In the genomic region with DNA sequence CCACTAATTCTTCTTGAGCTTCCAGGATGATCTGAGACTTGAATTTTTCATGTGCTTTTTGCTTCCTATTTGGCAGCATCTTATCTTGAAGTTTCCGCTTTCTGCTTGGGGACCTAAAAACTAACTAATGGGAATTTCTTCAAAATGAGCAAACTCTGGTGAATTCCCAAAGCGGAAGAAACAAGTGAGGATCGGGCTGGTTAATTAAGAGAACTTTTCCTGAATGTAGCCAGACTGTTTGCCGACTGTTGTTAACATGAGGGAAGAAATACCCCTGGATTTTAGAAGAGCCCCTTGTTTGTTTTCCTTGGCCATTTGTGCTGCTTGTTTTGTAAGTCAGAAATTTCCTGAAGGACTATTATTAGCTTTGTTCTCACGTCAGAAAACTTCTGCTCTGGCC, we compare ENCODE assay signal across 18 cellular contexts. TPM values are rescaled to one million over a fixed set of nuclear protein-coding genes. Genes with fewer than 3 reads are reported as not detected.
A peak's percentile ranks its signal among the peaks of the same experiment; 100 is the strongest.
DNase-seq lines count a peak whose midpoint lies in the region; ATAC-seq, FAIRE-seq and TF ChIP-seq lines count a peak whose summit lies in the region.
"Had no signal": no experiment of that assay in that cellular context is flagged by ENCODE, and none has a peak within 500 bp of the region (broad histone marks: within the 10 kb centered on the region; RNA-seq: fewer than 3 reads in every experiment).

No MANE protein-coding gene starts in this region.

- H3K9ac ChIP-seq in liver (ENCODE audit: low read depth in 1 of 2, low read length in 2 of 2), result no peak overlapping the region
- H3K9ac ChIP-seq in HepG2 (ENCODE audit: insufficient read depth, low read depth, low read length), result no peak overlapping the region

- TF ChIP-seq RAD21 in liver (IDR thresholded peaks at IDR 0.05) (no peak), HepG2 (CRISPR knock-in tag; IDR thresholded peaks at IDR 0.05) (no peak)

- H3K4me1 ChIP-seq in liver (ENCODE audit: control insufficient read depth in 4 of 4, insufficient read depth in 4 of 4, low read length in 3 of 4) (peaks cover 4 to 12% (median 7%) of the 10 kb centered on the region in 4 donors), HepG2 (ENCODE audit: insufficient read depth, low read length) (peaks cover 10% of the 10 kb centered on the region), mesodermal cell (ENCODE audit: control insufficient read depth, insufficient read depth, low read length, poor library complexity, severe bottlenecking) (peaks cover 7% of the 10 kb centered on the region)
- H3K4me1 ChIP-seq: A549 had no signal

- TF ChIP-seq CTCF in liver (IDR thresholded peaks at IDR 0.05; ENCODE audit: low read depth, low read length, missing input control) (no peak), HepG2 (CRISPR knock-in tag; IDR thresholded peaks at IDR 0.05) (no peak), fibroblast of pulmonary artery (IDR thresholded peaks at IDR 0.05; ENCODE audit: low read length, missing control alignments) (no peak)

- H3K4me3 ChIP-seq in liver (ENCODE audit: low read depth in 1 of 3, low read length in 3 of 3) (no peak overlapping the region), HepG2 (replicated peaks in 1 of 3; ENCODE audit: insufficient read depth in 1 of 3, low read depth in 2 of 3, low read length in 3 of 3) (no peak overlapping the region), fibroblast of pulmonary artery (replicated peaks; ENCODE audit: low read depth, low read length) (peak overlapping the region; percentile 17), mesodermal cell (ENCODE audit: extremely low read depth, insufficient read depth, low read length, poor library complexity, severe bottlenecking) (no peak overlapping the region)
- H3K4me3 ChIP-seq: A549 had no signal

- H3K36me3 ChIP-seq in liver (ENCODE audit: control insufficient read depth in 4 of 4, insufficient read depth in 3 of 4, low read depth in 1 of 4, low read length in 3 of 4) (no peaks in the 10 kb centered on the region), HepG2 (replicated peaks in 1 of 2; ENCODE audit: control insufficient read depth in 1 of 2, insufficient read depth in 2 of 2, low read length in 2 of 2) (no peaks in the 10 kb centered on the region), mesodermal cell (ENCODE audit: control insufficient read depth, insufficient read depth, low read length) (no peaks in the 10 kb centered on the region)

- no peak for ATAC-seq in HepG2
- no peak for ATAC-seq in HG02870 (IDR thresholded peaks at IDR 0.05; ENCODE audit: unreplicated experiment)
- no peak for ATAC-seq in HG02623 (IDR thresholded peaks at IDR 0.05; ENCODE audit: unreplicated experiment)
- ATAC-seq: A549, PC-3 had no signal

- TF ChIP-seq EP300 in HepG2 (IDR thresholded peaks at IDR 0.05; ENCODE audit: low read depth in 2 of 2, low read length in 2 of 2), result no peak
- TF ChIP-seq EP300 in HepG2 (CRISPR knock-in tag; IDR thresholded peaks at IDR 0.05; ENCODE audit: borderline replicate concordance), result no peak

- H3K27ac ChIP-seq in liver (ENCODE audit: low read depth in 1 of 2, low read length in 2 of 2), result peak overlapping the region in 1 of 2 donors; percentile 12
- H3K27ac ChIP-seq in HepG2 (ENCODE audit: extremely low read length, insufficient read depth, low read length), result no peak overlapping the region
- H3K27ac ChIP-seq in mesodermal cell (ENCODE audit: low read depth, low read length, severe bottlenecking), result peak overlapping the region; percentile 32
- H3K27ac ChIP-seq: A549 had no signal

- H3K27me3 ChIP-seq in liver (ENCODE audit: control insufficient read depth in 4 of 4, insufficient read depth in 4 of 4, low read length in 3 of 4) (no peaks in the 10 kb centered on the region), HepG2 (ENCODE audit: control insufficient read depth in 1 of 2, insufficient read depth in 2 of 2, low read length in 2 of 2) (peaks cover 2 to 5% of the 10 kb centered on the region in 2 experiments; a peak in 1 of 5 replicates)

- FAIRE-seq in HepG2 (lab: Jason Lieb, UNC), result no peak
- FAIRE-seq: A549, H54 had no signal

- TF ChIP-seq POLR2A in HepG2 (IDR thresholded peaks at IDR 0.05; ENCODE audit: insufficient read depth in 1 of 2, low read depth in 2 of 2, low read length in 2 of 2), result no peak

- no peaks in the 10 kb centered on the region for H3K79me2 ChIP-seq in HepG2 (ENCODE audit: insufficient read depth, low read length)

- WGBS in liver, result 74% methylated on average over 5 of the region's 5 CpGs
- WGBS in HepG2 (ENCODE audit: low lambda C conversion rate), result 42% methylated on average over 5 of the region's 5 CpGs
- WGBS in mesodermal cell (ENCODE audit: insufficient coverage in 2 of 2), 2 experiments, result 87 to 92% methylated on average over 4 of the region's 5 CpGs

- no peak overlapping the region for H3K4me2 ChIP-seq in HepG2 (ENCODE audit: low read depth, low read length)
- H3K4me2 ChIP-seq: A549 had no signal

- CTCF ChIA-PET in HepG2 (lab: Yijun Ruan, JAX; ENCODE audit: low intra/inter-chr PET ratio, low total read pairs), result no interaction called here

- H3K9me3 ChIP-seq in liver (ENCODE audit: control insufficient read depth in 4 of 4, low read length in 3 of 4) (no peaks in the 10 kb centered on the region), HepG2 (ENCODE audit: low read length) (no peaks in the 10 kb centered on the region), mesodermal cell (ENCODE audit: control insufficient read depth, low read length) (no peaks in the 10 kb centered on the region)
- H3K9me3 ChIP-seq: A549 had no signal

- H4K20me1 ChIP-seq in HepG2 (ENCODE audit: insufficient read depth, low read length), result no peaks in the 10 kb centered on the region

- no TSS peak for BruUV-seq in HepG2 (replicated peaks; lab: Mats Ljungman, UMichigan)

- intact Hi-C loops in HepG2 (cut with micrococcal nuclease; ENCODE audit: unreplicated experiment), result no loop called here

- H2AFZ ChIP-seq in HepG2 (ENCODE audit: low read length), result no peak overlapping the region

- in situ Hi-C loops in HepG2 (cut with HindIII; ENCODE audit: extremely low pct_ligation_motif_present, low pct_unique_long_range_greater_than_20kb), result no loop called here

- POLR2A ChIA-PET in HepG2 (lab: Yijun Ruan, JAX), result no interaction called here

- DNase-seq in HepG2 (ENCODE audit: low spot score) (no peak), fibroblast of pulmonary artery (ENCODE audit: low read depth) (peak; percentile 79), islet precursor cell (no peak), iPS-NIHi11 (ENCODE audit: low spot score) (no peak)
- DNase-seq: DMS53, KG1, NCI-H1048, NCI-H2107, NCI-H345 had no signal

RNA-seq across cellular contexts. Expression of a gene that starts 6.1 kb away (rescaled TPM):
- total RNA-seq in liver (1 to 10 TPM in 1 of 2 donors, under 1 TPM in 1; 0.09 to 3.4 TPM), HepG2 (2016; rRNA removed; fragmentation: Illumina TruSeq; extraction: Trizol) (0.04 TPM in 1 of 2 replicates, not detected in the other)
- polyA plus RNA-seq in liver (1 to 10 TPM; 3.1 to 4.2 TPM), HepG2 (2011; rRNA removed) (0.08 and 0.09 TPM in 2 replicates)
- total RNA-seq in HepG2 (2016; cell fraction: cytosol; rRNA removed; fragmentation: Illumina TruSeq; extraction: Trizol; ENCODE audit: low read depth), result not detected in 2 replicates
- 0.04 TPM in 1 of 2 replicates, not detected in the other for total RNA-seq in HepG2 (2016; cell fraction: insoluble cytoplasmic fraction; rRNA removed; fragmentation: Illumina TruSeq; extraction: Trizol)
- total RNA-seq in HepG2 (2016; cell fraction: membrane; rRNA removed; fragmentation: Illumina TruSeq; extraction: Trizol), result not detected in 2 replicates
- not detected in 2 replicates for total RNA-seq in HepG2 (2016; cell fraction: nucleus; rRNA removed; fragmentation: Illumina TruSeq; extraction: Trizol)
- 0.04 and 0.05 TPM in 2 replicates for polyA plus RNA-seq in HepG2 (2011; cell fraction: cytosol; rRNA removed)
- polyA plus RNA-seq in HepG2 (2011; cell fraction: nucleus; rRNA removed), result 0.05 TPM in 1 of 2 replicates, not detected in the other
- polyA plus RNA-seq in HepG2 (2012), result 0.05 TPM in 1 of 2 replicates, not detected in the other
- polyA plus RNA-seq in HepG2 (2016; cell fraction: cytosol; fragmentation: Illumina TruSeq; extraction: Trizol; ENCODE audit: low read depth), result not detected in 2 replicates
- 0.07 TPM in 1 of 2 replicates, not detected in the other for polyA plus RNA-seq in HepG2 (2016; cell fraction: insoluble cytoplasmic fraction; fragmentation: Illumina TruSeq; extraction: Trizol; ENCODE audit: low read depth)
- not detected in 2 replicates for polyA plus RNA-seq in HepG2 (2016; cell fraction: membrane; fragmentation: Illumina TruSeq; extraction: Trizol; ENCODE audit: low read depth)
- not detected in 2 replicates for polyA plus RNA-seq in HepG2 (2016; cell fraction: nucleus; fragmentation: Illumina TruSeq; extraction: Trizol; ENCODE audit: insufficient read depth, low read depth)
- polyA minus RNA-seq in HepG2 (2011; rRNA and poly(A)+ RNA removed; ENCODE audit: low replicate concordance), result 0.12 TPM in 1 of 2 replicates, not detected in the other
- not detected in 2 replicates for polyA minus RNA-seq in HepG2 (2011; cell fraction: cytosol; rRNA and poly(A)+ RNA removed)
- polyA minus RNA-seq in HepG2 (2011; cell fraction: nucleus; rRNA and poly(A)+ RNA removed), result 0.12 TPM in 1 of 2 replicates, not detected in the other
- polyA plus RNA-seq in mesodermal cell (2013, experiment 1 of 2), result 27.3 TPM
- 15.9 TPM for polyA plus RNA-seq in mesodermal cell (2013, experiment 2 of 2)
- total RNA-seq: M059J, PC-3 had no signal
- polyA plus RNA-seq: A549, CD14-positive monocyte had no signal

RNA-seq across cellular contexts. Expression of a gene that starts 28.6 kb away (rescaled TPM):
- total RNA-seq in liver, result 1 to 10 TPM; 7.2 to 9.9 TPM
- 1 to 10 TPM; 1.5 to 2.4 TPM for polyA plus RNA-seq in liver
- total RNA-seq in HepG2 (2016; rRNA removed; fragmentation: Illumina TruSeq; extraction: Trizol), result 0.13 and 0.32 TPM in 2 replicates
- total RNA-seq in HepG2 (2016; cell fraction: cytosol; rRNA removed; fragmentation: Illumina TruSeq; extraction: Trizol; ENCODE audit: low read depth), result not detected in 2 replicates
- total RNA-seq in HepG2 (2016; cell fraction: insoluble cytoplasmic fraction; rRNA removed; fragmentation: Illumina TruSeq; extraction: Trizol), result 0.13 and 0.27 TPM in 2 replicates
- 0.17 TPM in 1 of 2 replicates, not detected in the other for total RNA-seq in HepG2 (2016; cell fraction: membrane; rRNA removed; fragmentation: Illumina TruSeq; extraction: Trizol)
- 0.71 TPM in 1 of 2 replicates, not detected in the other for total RNA-seq in HepG2 (2016; cell fraction: nucleus; rRNA removed; fragmentation: Illumina TruSeq; extraction: Trizol)
- polyA plus RNA-seq in HepG2 (2011; rRNA removed), result 0.03 and 0.18 TPM in 2 replicates
- polyA plus RNA-seq in HepG2 (2011; cell fraction: cytosol; rRNA removed), result 0.04 and 0.11 TPM in 2 replicates
- not detected in 2 replicates for polyA plus RNA-seq in HepG2 (2011; cell fraction: nucleus; rRNA removed)
- not detected in 2 replicates for polyA plus RNA-seq in HepG2 (2012)
- polyA plus RNA-seq in HepG2 (2016; cell fraction: cytosol; fragmentation: Illumina TruSeq; extraction: Trizol; ENCODE audit: low read depth), result not detected in 2 replicates
- 0.24 TPM in 1 of 2 replicates, not detected in the other for polyA plus RNA-seq in HepG2 (2016; cell fraction: insoluble cytoplasmic fraction; fragmentation: Illumina TruSeq; extraction: Trizol; ENCODE audit: low read depth)
- polyA plus RNA-seq in HepG2 (2016; cell fraction: membrane; fragmentation: Illumina TruSeq; extraction: Trizol; ENCODE audit: low read depth), result 0.12 TPM in 1 of 2 replicates, not detected in the other
- polyA plus RNA-seq in HepG2 (2016; cell fraction: nucleus; fragmentation: Illumina TruSeq; extraction: Trizol; ENCODE audit: insufficient read depth, low read depth), result not detected in 2 replicates
- not detected in 2 replicates for polyA minus RNA-seq in HepG2 (2011; rRNA and poly(A)+ RNA removed; ENCODE audit: low replicate concordance)
- not detected in 2 replicates for polyA minus RNA-seq in HepG2 (2011; cell fraction: cytosol; rRNA and poly(A)+ RNA removed)
- not detected in 2 replicates for polyA minus RNA-seq in HepG2 (2011; cell fraction: nucleus; rRNA and poly(A)+ RNA removed)
- polyA plus RNA-seq in mesodermal cell (2013, experiment 1 of 2), result 3.3 TPM
- polyA plus RNA-seq in mesodermal cell (2013, experiment 2 of 2), result 3.2 TPM

RNA-seq across cellular contexts. Expression of a gene that starts 54.7 kb away (rescaled TPM):
- 1 to 10 TPM; 2.9 to 3.5 TPM for total RNA-seq in liver
- 1 to 10 TPM; 2.1 to 5.0 TPM for polyA plus RNA-seq in liver
- 6.7 and 11.2 TPM in 2 replicates for total RNA-seq in HepG2 (2016; rRNA removed; fragmentation: Illumina TruSeq; extraction: Trizol)
- 1.8 and 2.4 TPM in 2 replicates for total RNA-seq in HepG2 (2016; cell fraction: cytosol; rRNA removed; fragmentation: Illumina TruSeq; extraction: Trizol; ENCODE audit: low read depth)
- 7.6 and 11.0 TPM in 2 replicates for total RNA-seq in HepG2 (2016; cell fraction: insoluble cytoplasmic fraction; rRNA removed; fragmentation: Illumina TruSeq; extraction: Trizol)
- 3.7 and 3.9 TPM in 2 replicates for total RNA-seq in HepG2 (2016; cell fraction: membrane; rRNA removed; fragmentation: Illumina TruSeq; extraction: Trizol)
- total RNA-seq in HepG2 (2016; cell fraction: nucleus; rRNA removed; fragmentation: Illumina TruSeq; extraction: Trizol), result 6.2 and 6.5 TPM in 2 replicates
- 2.2 and 2.7 TPM in 2 replicates for polyA plus RNA-seq in HepG2 (2011; rRNA removed)
- 0.81 and 1.2 TPM in 2 replicates for polyA plus RNA-seq in HepG2 (2011; cell fraction: cytosol; rRNA removed)
- 0.48 and 0.93 TPM in 2 replicates for polyA plus RNA-seq in HepG2 (2011; cell fraction: nucleus; rRNA removed)
- polyA plus RNA-seq in HepG2 (2012), result 4.5 and 5.9 TPM in 2 replicates
- 1.4 and 2.0 TPM in 2 replicates for polyA plus RNA-seq in HepG2 (2016; cell fraction: cytosol; fragmentation: Illumina TruSeq; extraction: Trizol; ENCODE audit: low read depth)
- 10.2 and 10.9 TPM in 2 replicates for polyA plus RNA-seq in HepG2 (2016; cell fraction: insoluble cytoplasmic fraction; fragmentation: Illumina TruSeq; extraction: Trizol; ENCODE audit: low read depth)
- 1.8 and 3.0 TPM in 2 replicates for polyA plus RNA-seq in HepG2 (2016; cell fraction: membrane; fragmentation: Illumina TruSeq; extraction: Trizol; ENCODE audit: low read depth)
- polyA plus RNA-seq in HepG2 (2016; cell fraction: nucleus; fragmentation: Illumina TruSeq; extraction: Trizol; ENCODE audit: insufficient read depth, low read depth), result 6.1 and 7.3 TPM in 2 replicates
- 0.28 and 0.48 TPM in 2 replicates for polyA minus RNA-seq in HepG2 (2011; rRNA and poly(A)+ RNA removed; ENCODE audit: low replicate concordance)
- 1.5 and 2.1 TPM in 2 replicates for polyA minus RNA-seq in HepG2 (2011; cell fraction: cytosol; rRNA and poly(A)+ RNA removed)
- 4.0 and 5.8 TPM in 2 replicates for polyA minus RNA-seq in HepG2 (2011; cell fraction: nucleus; rRNA and poly(A)+ RNA removed)
- polyA plus RNA-seq in mesodermal cell (2013, experiment 1 of 2), result 10.9 TPM
- 9.3 TPM for polyA plus RNA-seq in mesodermal cell (2013, experiment 2 of 2)
